In genomic region chr5:27276119-27276518, GRCh38 we compare ENCODE assay signal across 25 cellular contexts.
DNase-seq lines count a peak whose midpoint lies in the region; ATAC-seq, FAIRE-seq and TF ChIP-seq lines count a peak whose summit lies in the region.
"Had no signal": no experiment of that assay in that cellular context is flagged by ENCODE, and none has a peak within 500 bp of the region (broad histone marks: within the 10 kb centered on the region; RNA-seq: fewer than 3 reads in every experiment).

No MANE protein-coding gene starts in this region.

- H3K36me3 Mint-ChIP-seq in GM23338 (ENCODE audit: low read depth) = no peaks in the 10 kb centered on the region
- H3K36me3 Mint-ChIP-seq: CD14-positive monocyte; CD8-positive, alpha-beta memory T cell had no signal

- H4K8ac ChIP-seq in H1 (ENCODE audit: extremely low read depth, insufficient read depth, low read length) (no peak overlapping the region), neuronal stem cell (ENCODE audit: low read depth, low read length) (no peak overlapping the region)

- H2BK20ac ChIP-seq in H1 (ENCODE audit: low read length) = no peak overlapping the region

- no peaks in the 10 kb centered on the region for H3K4me1 Mint-ChIP-seq in GM23338
- H3K4me1 Mint-ChIP-seq: CD14-positive monocyte; CD8-positive, alpha-beta memory T cell had no signal

- WGBS in H1 (ENCODE audit: extremely low coverage in 1 of 2, insufficient coverage in 1 of 2, insufficient read length in 1 of 2, insufficient replicate concordance in 2 of 2, low coverage in 1 of 2, low lambda C conversion rate in 2 of 2, missing lambda C conversion rate in 1 of 2), 2 experiments = 89% methylated on average over 4 of the region's 4 CpGs; no CpG with 5 or more reads in 1 of the 2 experiments
- no CpG with 5 or more reads among the region's 4 CpGs for WGBS in neuronal stem cell (ENCODE audit: extremely low coverage in 2 of 2, insufficient read length in 2 of 2, insufficient replicate concordance in 1 of 2), 2 donors

- no peak overlapping the region for H3K9ac ChIP-seq in H1 (replicated peaks in 1 of 4; ENCODE audit: extremely low read depth in 1 of 4, low read depth in 3 of 4, low read length in 3 of 4)
- no peak overlapping the region for H3K9ac ChIP-seq in neuronal stem cell (ENCODE audit: low read depth, low read length, poor library complexity)
- H3K9ac ChIP-seq: BLaER1 treated with 17β-estradiol and CSF1 and Interleukin-3, amounts not matched to agents 10 nM and 100 nM; GM23248 had no signal

- H3K27me3 ChIP-seq in GM23338 (ENCODE audit: insufficient read depth) = no peaks in the 10 kb centered on the region
- no peaks in the 10 kb centered on the region for H3K27me3 ChIP-seq in H1 (replicated peaks in 1 of 4; ENCODE audit: control insufficient read depth in 3 of 4, extremely low read depth in 1 of 4, insufficient read depth in 3 of 4, low read length in 3 of 4)
- H3K27me3 ChIP-seq in neuronal stem cell (ENCODE audit: control insufficient read depth in 3 of 3, insufficient read depth in 3 of 3, low read depth in 1 of 3, low read length in 3 of 3) = no peaks in the 10 kb centered on the region
- H3K27me3 ChIP-seq: BE2C; BLaER1 treated with 17β-estradiol and CSF1 and Interleukin-3, amounts not matched to agents 10 nM and 100 nM had no signal

- H3K27me3 Mint-ChIP-seq in GM23338 (ENCODE audit: insufficient read depth, low read depth, poor library complexity) = peaks cover 1% of the 10 kb centered on the region
- H3K27me3 Mint-ChIP-seq: CD4-positive, alpha-beta T cell; CD8-positive, alpha-beta memory T cell had no signal

- ATAC-seq in GM23338 = no peak
- ATAC-seq: GM12878 had no signal

- H3K18ac ChIP-seq in H1 (ENCODE audit: extremely low read depth, low read length) (no peak overlapping the region), neuronal stem cell (ENCODE audit: low read length) (no peak overlapping the region)

- no peak overlapping the region for H3K56ac ChIP-seq in H1 (replicated peaks; ENCODE audit: insufficient read length, low read depth, low read length)

- H3K4me1 ChIP-seq in GM23338 (ENCODE audit: insufficient read depth) (no peaks in the 10 kb centered on the region), H1 (replicated peaks in 1 of 4; ENCODE audit: control insufficient read depth in 3 of 4, insufficient read depth in 4 of 4, low read length in 3 of 4) (no peaks in the 10 kb centered on the region), neuronal stem cell (ENCODE audit: control insufficient read depth in 2 of 2, insufficient read depth in 1 of 2, low read depth in 1 of 2, low read length in 2 of 2) (no peaks in the 10 kb centered on the region)
- H3K4me1 ChIP-seq: BLaER1 treated with 17β-estradiol and CSF1 and Interleukin-3, amounts not matched to agents 10 nM and 100 nM had no signal

- no peaks in the 10 kb centered on the region for H3K79me1 ChIP-seq in H1 (ENCODE audit: low read depth, low read length)
- no peaks in the 10 kb centered on the region for H3K79me1 ChIP-seq in neuronal stem cell (ENCODE audit: low read depth, low read length)

- H3K4ac ChIP-seq in H1 (replicated peaks; ENCODE audit: insufficient read length, low read depth, low read length) (no peak overlapping the region), neuronal stem cell (ENCODE audit: low read length) (no peak overlapping the region)

- H4K91ac ChIP-seq in H1 (replicated peaks; ENCODE audit: insufficient read length, low read length) (no peak overlapping the region), neuronal stem cell (ENCODE audit: low read depth, low read length, poor library complexity) (no peak overlapping the region)

- peak overlapping the region; percentile 1; the same call in 1 of the 2 replicates for H2AFZ ChIP-seq in GM23338
- H2AFZ ChIP-seq in H1 (ENCODE audit: low read length) = peak overlapping the region; percentile 79
- H2AFZ ChIP-seq in neuronal stem cell (ENCODE audit: low read length) = peak overlapping the region; percentile 47
- H2AFZ ChIP-seq: GM23248 had no signal

- TF ChIP-seq RAD21 in H1 (IDR thresholded peaks at IDR 0.05 in 1 of 2, conservative IDR thresholded peaks at IDR 0.05 in 1 of 2; ENCODE audit: low read depth in 2 of 2, low read length in 2 of 2) = no peak

- no peak for TF ChIP-seq EP300 in H1 (IDR thresholded peaks at IDR 0.05; ENCODE audit: borderline replicate concordance in 1 of 2, low read depth in 2 of 2, low read length in 2 of 2)

- no peaks in the 10 kb centered on the region for H3F3A ChIP-seq in GM23338 (replicated peaks; ENCODE audit: low read depth)

- H3K79me2 ChIP-seq in GM23338 (replicated peaks; ENCODE audit: insufficient read depth) (no peaks in the 10 kb centered on the region), H1 (ENCODE audit: control insufficient read depth in 1 of 2, insufficient read depth in 2 of 2, low read length in 2 of 2) (no peaks in the 10 kb centered on the region)

- H3K36me3 ChIP-seq in GM23338 (ENCODE audit: insufficient read depth) (no peaks in the 10 kb centered on the region), H1 (ENCODE audit: control insufficient read depth in 2 of 4, insufficient read depth in 4 of 4, low read length in 3 of 4) (no peaks in the 10 kb centered on the region), neuronal stem cell (replicated peaks in 1 of 2; ENCODE audit: control insufficient read depth in 2 of 2, insufficient read depth in 2 of 2, low read length in 2 of 2) (no peaks in the 10 kb centered on the region)
- H3K36me3 ChIP-seq: BE2C; BLaER1 treated with 17β-estradiol and CSF1 and Interleukin-3, amounts not matched to agents 10 nM and 100 nM had no signal

- no peak for TF ChIP-seq POLR2A in H1 (IDR thresholded peaks at IDR 0.05; ENCODE audit: control extremely low read depth in 1 of 2, low read depth in 2 of 2, low read length in 2 of 2)
- no peak for TF ChIP-seq POLR2A in H54 (IDR thresholded peaks at IDR 0.05; ENCODE audit: low read depth, low read length)

- no peak overlapping the region for H3K27ac Mint-ChIP-seq in GM23338
- H3K27ac Mint-ChIP-seq: CD14-positive monocyte; CD4-positive, alpha-beta T cell; CD8-positive, alpha-beta memory T cell had no signal

- no peak overlapping the region for H3K4me3 Mint-ChIP-seq in GM23338
- H3K4me3 Mint-ChIP-seq: CD14-positive monocyte; CD4-positive, alpha-beta T cell; CD8-positive, alpha-beta memory T cell had no signal

- no peak overlapping the region for H2BK120ac ChIP-seq in H1 (replicated peaks; ENCODE audit: low read depth, low read length)
- no peak overlapping the region for H2BK120ac ChIP-seq in neuronal stem cell (ENCODE audit: low read depth, low read length)

- no peaks in the 10 kb centered on the region for H4K20me1 ChIP-seq in GM23338 (replicated peaks; ENCODE audit: insufficient read depth)
- H4K20me1 ChIP-seq in H1 (replicated peaks in 1 of 2; ENCODE audit: control insufficient read depth in 1 of 2, insufficient read depth in 2 of 2, low read length in 2 of 2) = no peaks in the 10 kb centered on the region
- H4K20me1 ChIP-seq: BLaER1 treated with 17β-estradiol and CSF1 and Interleukin-3, amounts not matched to agents 10 nM and 100 nM had no signal

- H2BK12ac ChIP-seq in H1 (ENCODE audit: low read depth, low read length) = no peak overlapping the region
- no peak overlapping the region for H2BK12ac ChIP-seq in neuronal stem cell (ENCODE audit: low read length)

- H3K14ac ChIP-seq in H1 (ENCODE audit: insufficient read length) (no peak overlapping the region), neuronal stem cell (ENCODE audit: low read length) (no peak overlapping the region)

- TF ChIP-seq CTCF in GM23338 (conservative IDR thresholded peaks at IDR 0.05; ENCODE audit: low read depth in 2 of 2) = no peak
- TF ChIP-seq CTCF in H1 (IDR thresholded peaks at IDR 0.05; ENCODE audit: control extremely low read depth in 1 of 3, insufficient read depth in 1 of 3, low read depth in 1 of 3, low read length in 3 of 3) = no peak

- H3K4me2 ChIP-seq in GM23338 (no peak overlapping the region), H1 (ENCODE audit: insufficient read depth in 1 of 2, low read depth in 2 of 2, low read length in 2 of 2) (no peak overlapping the region), neuronal stem cell (ENCODE audit: insufficient read depth, low read length, poor library complexity, severe bottlenecking) (no peak overlapping the region)
- H3K4me2 ChIP-seq: BLaER1 treated with 17β-estradiol and CSF1 and Interleukin-3, amounts not matched to agents 10 nM and 100 nM had no signal

- no peaks in the 10 kb centered on the region for H3K9me3 ChIP-seq in H1 (ENCODE audit: insufficient read depth in 2 of 2, low read depth in 1 of 2, low read length in 1 of 2)
- no peaks in the 10 kb centered on the region for H3K9me3 ChIP-seq in neuronal stem cell (replicated peaks in 1 of 2; ENCODE audit: control insufficient read depth in 2 of 2, insufficient read depth in 1 of 2, low read depth in 1 of 2, low read length in 2 of 2)
- H3K9me3 ChIP-seq: BE2C; BLaER1 treated with 17β-estradiol and CSF1 and Interleukin-3, amounts not matched to agents 10 nM and 100 nM had no signal

- no peaks in the 10 kb centered on the region for H3K23me2 ChIP-seq in H1 (ENCODE audit: low read depth, low read length)

- no peak overlapping the region for H3K23ac ChIP-seq in H1 (ENCODE audit: insufficient read length)
- H3K23ac ChIP-seq in neuronal stem cell (ENCODE audit: low read depth, low read length, poor library complexity) = no peak overlapping the region

- no peak overlapping the region for H2BK15ac ChIP-seq in H1 (ENCODE audit: low read length)
- no peak overlapping the region for H2BK15ac ChIP-seq in neuronal stem cell (ENCODE audit: low read length)

- H3K9me3 Mint-ChIP-seq in GM23338 = no peaks in the 10 kb centered on the region; the same call in 2 of the 3 replicates

- DNase-seq in GM23338 (ENCODE audit: low spot score) (no peak), SK-N-DZ (ENCODE audit: low spot score) (peak; percentile 10), H1 (ENCODE audit: low read depth in 1 of 2, low spot score in 2 of 2) (no peak), neuronal stem cell (ENCODE audit: low spot score) (no peak), NCI-H446 (lab: John Stamatoyannopoulos, UW) (no peak), kidney tubule cell (ENCODE audit: low spot score) (no peak), H54 (ENCODE audit: insufficient read length, low spot score) (no peak)
- DNase-seq: AML-193; BE2C; CD4-positive, alpha-beta T cell; CD8-positive, alpha-beta memory T cell; DMS 273 treated with DMSO at 0.1 percent for 48 hours; DMS79; EL; GDM1; GM23248; H7; HCEC 1CT had no signal

- FAIRE-seq in H1 (lab: Jason Lieb, UNC) (no peak), H54 (lab: Jason Lieb, UNC) (no peak)
- FAIRE-seq: A204.1, D721Med, GM12878, GM19239 had no signal

- H3K9me2 ChIP-seq in GM23338 (ENCODE audit: insufficient read depth) = no peaks in the 10 kb centered on the region

- CTCF ChIA-PET in H1 (lab: Charles Lee; ENCODE audit: partially characterized antibody) = interaction anchor here (0.7 kb wide), 1 partner anchor 50 kb away, joined by 4 read pairs; no protein-coding TSS in a partner anchor

- no peak overlapping the region for H4K5ac ChIP-seq in H1 (ENCODE audit: insufficient read length, low read depth, low read length)

- no peak overlapping the region for H2AK5ac ChIP-seq in H1 (ENCODE audit: low read depth, low read length)
- H2AK5ac ChIP-seq in neuronal stem cell (ENCODE audit: low read depth, low read length) = no peak overlapping the region

- no peak overlapping the region for H3K4me3 ChIP-seq in GM23338
- no peak overlapping the region for H3K4me3 ChIP-seq in H1 (ENCODE audit: extremely low read depth in 1 of 4, insufficient read depth in 2 of 4, low read depth in 3 of 4, low read length in 4 of 4)
- H3K4me3 ChIP-seq in neuronal stem cell (ENCODE audit: low read length in 2 of 2) = no peak overlapping the region
- H3K4me3 ChIP-seq: BLaER1 treated with 17β-estradiol and CSF1 and Interleukin-3, amounts not matched to agents 10 nM and 100 nM; GM12878; GM23248 had no signal

- H3K27ac ChIP-seq in GM23338 (ENCODE audit: low read depth) (no peak overlapping the region), H1 (ENCODE audit: low read depth, low read length) (no peak overlapping the region), neuronal stem cell (replicated peaks; ENCODE audit: low read length) (no peak overlapping the region)
- H3K27ac ChIP-seq: 22Rv1; BLaER1 treated with 17β-estradiol and CSF1 and Interleukin-3, amounts not matched to agents 10 nM and 100 nM; GM23248 had no signal

- POLR2A ChIA-PET in H1 (lab: Charles Lee; ENCODE audit: partially characterized antibody) = no interaction called here

- H2BK5ac ChIP-seq in H1 (ENCODE audit: low read depth, low read length) (no peak overlapping the region), neuronal stem cell (ENCODE audit: low read length) (no peak overlapping the region)

Comparison
In these comparisons a context has a peak if more than half of its experiments do, and no peak if none do; other contexts are left out.
1. H2AFZ ChIP-seq: peak in every context shown above with its lines; median percentile 79 in H1; 47 in neuronal stem cell; 1 in GM23338.